In genomic region chr19:33456076-33456844, GRCh38 we compare ENCODE assay signal across 13 cellular contexts.
"Had no signal": no experiment of that assay in that cellular context is flagged by ENCODE, and none has a peak within 500 bp of the region (broad histone marks: within the 10 kb centered on the region; RNA-seq: fewer than 3 reads in every experiment).

No MANE protein-coding gene starts in this region.

- ATAC-seq: activated CD4-positive, alpha-beta T cell treated with anti-CD3 and anti-CD28 coated beads for 36 hours; activated CD8-positive, alpha-beta memory T cell treated with anti-CD3 and anti-CD28 coated beads, Interleukin-2, amount 10 ng/mL, durations not matched to agents 7 days and 5 days; stimulated activated naive B cell treated with anti-CD40 and anti-IgM and Interleukin-4, amounts not matched to agents 10 μg/mL and 1 μg/mL and 100 μg/mL, for 72 hours had no signal

- H3K36me3 ChIP-seq: breast epithelium, thyroid gland had no signal

- H3K4me3 ChIP-seq: breast epithelium, esophagus muscularis mucosa, thyroid gland had no signal

- H3K9me3 ChIP-seq: breast epithelium, esophagus muscularis mucosa, thyroid gland had no signal

- H3K4me1 ChIP-seq: breast epithelium, esophagus muscularis mucosa, thyroid gland had no signal

- DNase-seq: activated CD4-positive, alpha-beta T cell treated with anti-CD3 and anti-CD28 coated beads for 36 hours; activated CD4-positive, alpha-beta T cell treated with anti-CD3 and anti-CD28 coated beads, Interleukin-2, amount 50 U/mL, for 48 hours; activated CD8-positive, alpha-beta memory T cell treated with anti-CD3 and anti-CD28 coated beads, Interleukin-2, amount 10 ng/mL, durations not matched to agents 7 days and 5 days; activated gamma-delta T cell; activated T-cell treated with anti-CD3 and anti-CD28 coated beads, Interleukin-2, amount 50 U/mL, for 48 hours; effector CD8-positive, alpha-beta T cell; nephron progenitor cell; occipital lobe; stimulated activated naive B cell treated with anti-CD40 and anti-IgM and Interleukin-4, amounts not matched to agents 10 μg/mL and 1 μg/mL and 100 μg/mL, for 72 hours; thyroid gland had no signal

- H3K27ac ChIP-seq: breast epithelium, esophagus muscularis mucosa, thyroid gland had no signal

- H3K27me3 ChIP-seq: breast epithelium, esophagus muscularis mucosa, thyroid gland had no signal

- FAIRE-seq: astrocyte had no signal
